In genomic region chr18:76055025-76055424, GRCh38 we compare ENCODE assay signal across 1 cellular context.
TF ChIP-seq lines count a peak whose summit lies in the region.

No MANE protein-coding gene starts in this region.

TF ChIP-seq in HepG2, 621 proteins besides CTCF, POLR2A, EP300 and RAD21:
- TF ChIP-seq MNT (IDR thresholded peaks at IDR 0.05): peak; percentile 94
- TF ChIP-seq ZNF746 (CRISPR knock-in tag; IDR thresholded peaks at IDR 0.05): no peak
TF ChIP-seq in HepG2: peak in this region for 1.
